ENCODE assay signal across 19 cellular contexts in genomic region chr12:14772946-14773345, GRCh38. TPM values are rescaled to one million over a fixed set of nuclear protein-coding genes. Genes with fewer than 3 reads are reported as not detected.
DNase-seq lines count a peak whose midpoint lies in the region; ATAC-seq and TF ChIP-seq lines count a peak whose summit lies in the region.
"Had no signal": no experiment of that assay in that cellular context is flagged by ENCODE, and none has a peak within 500 bp of the region (broad histone marks: within the 10 kb centered on the region; RNA-seq: fewer than 3 reads in every experiment).

No MANE protein-coding gene starts in this region.

- no peaks in the 10 kb centered on the region for H3K36me3 ChIP-seq in adipocyte (ENCODE audit: control insufficient read depth, insufficient read depth, low read length, severe bottlenecking)
- H3K36me3 ChIP-seq: ovary, transverse colon had no signal

- no peaks in the 10 kb centered on the region for H3K9me3 ChIP-seq in adipocyte (ENCODE audit: control insufficient read depth, low read length)
- H3K9me3 ChIP-seq: ovary, SJSA1, spleen, transverse colon had no signal

- H3K27me3 ChIP-seq in adipocyte (replicated peaks; ENCODE audit: control insufficient read depth, insufficient read depth, low read length) = no peaks in the 10 kb centered on the region
- H3K27me3 ChIP-seq: ovary, SJSA1, spleen, transverse colon had no signal

- TF ChIP-seq CTCF in natural killer cell (IDR thresholded peaks at IDR 0.05) = no peak

- no peak overlapping the region for H3K9ac ChIP-seq in adipocyte (ENCODE audit: low read length)

- H3K9me3 Mint-ChIP-seq in T-helper 1 cell treated with Interleukin-12 subunit alpha and Interleukin-12 subunit beta and Interleukin-4 antibody, amounts not matched to agents 30 μg/mL and 1 μg/mL, for 36 hours = no peaks in the 10 kb centered on the region
- H3K9me3 Mint-ChIP-seq in IgD-negative memory B cell = peaks cover 0 to 3% (median 0%) of the 10 kb centered on the region in 3 donors
- H3K9me3 Mint-ChIP-seq in natural killer cell = no peaks in the 10 kb centered on the region

- H3K4me1 Mint-ChIP-seq in T-helper 1 cell treated with Interleukin-12 subunit alpha and Interleukin-12 subunit beta and Interleukin-4 antibody, amounts not matched to agents 30 μg/mL and 1 μg/mL, for 36 hours (ENCODE audit: low read depth) = peaks cover 55% of the 10 kb centered on the region
- H3K4me1 Mint-ChIP-seq in IgD-negative memory B cell (peaks cover 34 to 43% (median 39%) of the 10 kb centered on the region in 3 donors), natural killer cell (peaks cover 69 to 71% of the 10 kb centered on the region in 2 donors)

- H3K27ac Mint-ChIP-seq in T-helper 1 cell treated with Interleukin-12 subunit alpha and Interleukin-12 subunit beta and Interleukin-4 antibody, amounts not matched to agents 30 μg/mL and 1 μg/mL, for 36 hours = peak overlapping the region; percentile 99
- H3K27ac Mint-ChIP-seq in IgD-negative memory B cell (peak overlapping the region in 2 of 3 donors; percentile 79 to 86), natural killer cell (peak overlapping the region; percentile 96 to 99)

- no peak for ATAC-seq in natural killer cell
- ATAC-seq in HG03565 (IDR thresholded peaks at IDR 0.05; ENCODE audit: unreplicated experiment) = no peak
- ATAC-seq: esophagus mucosa had no signal

- peaks cover 21% of the 10 kb centered on the region for H3K36me3 Mint-ChIP-seq in T-helper 1 cell treated with Interleukin-12 subunit alpha and Interleukin-12 subunit beta and Interleukin-4 antibody, amounts not matched to agents 30 μg/mL and 1 μg/mL, for 36 hours (ENCODE audit: low read depth)
- no peaks in the 10 kb centered on the region for H3K36me3 Mint-ChIP-seq in IgD-negative memory B cell
- no peaks in the 10 kb centered on the region for H3K36me3 Mint-ChIP-seq in natural killer cell

- peak overlapping the region; percentile 98 for H3K4me3 Mint-ChIP-seq in T-helper 1 cell treated with Interleukin-12 subunit alpha and Interleukin-12 subunit beta and Interleukin-4 antibody, amounts not matched to agents 30 μg/mL and 1 μg/mL, for 36 hours
- H3K4me3 Mint-ChIP-seq in IgD-negative memory B cell = peak overlapping the region; percentile 12 to 97 (median 73)
- peak overlapping the region; percentile 100 for H3K4me3 Mint-ChIP-seq in natural killer cell

- peak overlapping the region; percentile 98 for H3K4me3 ChIP-seq in adipocyte (ENCODE audit: low read length)
- H3K4me3 ChIP-seq: SJSA1 had no signal

- intact Hi-C loops in natural killer cell (cut with micrococcal nuclease) = loop anchor here (5.0 kb wide), 1 partner anchor 1671 kb away; the partner anchor contains the start of gene GSG1

- no peaks in the 10 kb centered on the region for H3K27me3 Mint-ChIP-seq in T-helper 1 cell treated with Interleukin-12 subunit alpha and Interleukin-12 subunit beta and Interleukin-4 antibody, amounts not matched to agents 30 μg/mL and 1 μg/mL, for 36 hours (ENCODE audit: low read depth)
- H3K27me3 Mint-ChIP-seq in IgD-negative memory B cell (no peaks in the 10 kb centered on the region), natural killer cell (ENCODE audit: low read depth in 2 of 2) (no peaks in the 10 kb centered on the region)

- no peak for DNase-seq in T-helper 1 cell
- DNase-seq in adipocyte (ENCODE audit: low read depth) = no peak
- DNase-seq in natural killer cell = no peak
- DNase-seq in KBM-7 = no peak
- DNase-seq in HPDE6-E6E7 (ENCODE audit: extremely low spot score) = no peak
- DNase-seq: 8988T; activated CD4-positive, CD25-positive, alpha-beta regulatory T cell; hippocampal formation; Kasumi-1; NCI-H187; NCI-H748 treated with DMSO at 0.1 percent for 48 hours; transverse colon had no signal

- peaks cover 40% of the 10 kb centered on the region for H3K4me1 ChIP-seq in adipocyte (ENCODE audit: control insufficient read depth, insufficient read depth, low read length)

- in situ Hi-C loops in KBM-7 (cut with MboI; ENCODE audit: low pct_unique_long_range_greater_than_20kb, low sequenced_read_pairs) = no loop called here

RNA-seq across cellular contexts. Expression of gene WBP11, which starts 30.3 kb away (rescaled TPM):
- polyA plus RNA-seq in IgD-negative memory B cell = 59.3 TPM
- 100 to 1,000 TPM; 130 to 159 (median 134) TPM for total RNA-seq in natural killer cell

RNA-seq across cellular contexts. Expression of gene C12orf60, which starts 30.5 kb away (rescaled TPM):
- 0.70 TPM for polyA plus RNA-seq in IgD-negative memory B cell
- total RNA-seq in natural killer cell = under 1 TPM; 0.28 to 0.79 (median 0.33) TPM

RNA-seq across cellular contexts. Expression of gene SMCO3, which starts 41.0 kb away (rescaled TPM):
- polyA plus RNA-seq in IgD-negative memory B cell = not detected
- total RNA-seq in natural killer cell = not detected
- total RNA-seq: esophagus mucosa, transverse colon had no signal
